In genomic region chr21:38119793-38120192, GRCh38 we compare ENCODE assay signal across 36 cellular contexts.
"Had no signal": no experiment of that assay in that cellular context is flagged by ENCODE, and none has a peak within 500 bp of the region (broad histone marks: within the 10 kb centered on the region; RNA-seq: fewer than 3 reads in every experiment).

No MANE protein-coding gene starts in this region.

- H3K9me3 ChIP-seq: MG63 had no signal

- H3K4me3 ChIP-seq: MG63 had no signal

- DNase-seq: Karpas-422, Kasumi-1, MG63, MM.1S, MV-4-11, NCI-H1048, NCI-H1092, NCI-H1092 treated with DMSO at 0.1 percent for 48 hours, NCI-H1105, NCI-H1105 treated with DMSO at 0.1 percent for 48 hours, NCI-H1417, NCI-H1417 treated with DMSO at 0.1 percent for 48 hours, NCI-H1436, NCI-H1436 treated with DMSO at 0.1 percent for 48 hours, NCI-H146, NCI-H1694, NCI-H1694 treated with DMSO at 0.1 percent for 48 hours, NCI-H187, NCI-H187 treated with DMSO at 0.1 percent for 48 hours, NCI-H1930, NCI-H2029, NCI-H2029 treated with DMSO at 0.1 percent for 48 hours, NCI-H2081, NCI-H2081 treated with DMSO at 0.1 percent for 48 hours, NCI-H2107, NCI-H2171, NCI-H2171 treated with DMSO at 0.1 percent for 48 hours, NCI-H2227 treated with DMSO at 0.1 percent for 48 hours, NCI-H226, NCI-H345, NCI-H446, NCI-H446 treated with DMSO at 0.1 percent for 48 hours, NCI-H510A, NCI-H510A treated with DMSO at 0.1 percent for 48 hours, NCI-H524, NCI-H524 treated with DMSO at 0.1 percent for 48 hours had no signal

- H3K27me3 ChIP-seq: MG63 had no signal

- H3K36me3 ChIP-seq: MG63 had no signal
